In genomic region chr19:48321372-48321621, GRCh38 we compare ENCODE assay signal across 8 cellular contexts. TPM values are rescaled to one million over a fixed set of nuclear protein-coding genes. Genes with fewer than 3 reads are reported as not detected.
DNase-seq lines count a peak whose midpoint lies in the region; ATAC-seq and TF ChIP-seq lines count a peak whose summit lies in the region.

No MANE protein-coding gene starts in this region.

- H3K27ac Mint-ChIP-seq in activated CD4-positive, alpha-beta T cell treated with anti-CD3 and anti-CD28 coated beads for 36 hours, result peak overlapping the region; percentile 96

- DNase-seq in NCI-H2081 (lab: John Stamatoyannopoulos, UW), result peak; percentile 77 to 83
- DNase-seq in NCI-H2081 treated with DMSO at 0.1 percent for 48 hours (lab: John Stamatoyannopoulos, UW), result no peak
- DNase-seq in NCI-H510A treated with DMSO at 0.1 percent for 48 hours (lab: John Stamatoyannopoulos, UW), result peak; percentile 67
- peak; percentile 99 for DNase-seq in activated CD4-positive, alpha-beta T cell treated with anti-CD3 and anti-CD28 coated beads for 36 hours
- peak; percentile 97 for DNase-seq in choroid plexus epithelial cell (ENCODE audit: low read depth)
- peak; percentile 98 for DNase-seq in left kidney (ENCODE audit: low read depth, low spot score)
- DNase-seq in stimulated activated CD4-positive, alpha-beta T cell treated with anti-CD3 and anti-CD28 coated beads, Interleukin-2, amount 100 ng/mL, for 48 hours, result peak; percentile 89 to 95

- H3K4me1 Mint-ChIP-seq in activated CD4-positive, alpha-beta T cell treated with anti-CD3 and anti-CD28 coated beads for 36 hours, result peaks cover 51% of the 10 kb centered on the region

- CTCF ChIA-PET in activated CD4-positive, alpha-beta T cell treated with anti-CD3 and anti-CD28 coated beads for 36 hours (lab: Charles Lee), result interaction anchor here (0.5 to 5.8 kb wide), 10 partner anchors 9 to 676 kb away, joined by 3 to 55 read pairs (median 3); partner anchors contain the start of genes SYNGR4, TMEM143 and ZNF114

- ATAC-seq in HG03280 (IDR thresholded peaks at IDR 0.05; ENCODE audit: unreplicated experiment), result peak; percentile 55
- ATAC-seq in activated CD4-positive, alpha-beta T cell treated with anti-CD3 and anti-CD28 coated beads for 36 hours, result peak; percentile 75

- no peaks in the 10 kb centered on the region for H3K9me3 Mint-ChIP-seq in activated CD4-positive, alpha-beta T cell treated with anti-CD3 and anti-CD28 coated beads for 36 hours (ENCODE audit: low read depth)

- intact Hi-C loops in activated CD4-positive, alpha-beta T cell treated with anti-CD3 and anti-CD28 coated beads for 36 hours (cut with DNase I, micrococcal nuclease), result loop anchor here (1.0 to 10.0 kb wide), 19 partner anchors 12 to 1344 kb away; partner anchors contain the start of genes GRWD1 (in 2 of the 2), SYNGR4 (in 2 of the 2), BCL2L12 (in 1 of the 2) and BICRA (in 1 of the 2)

- no peak for TF ChIP-seq CTCF in choroid plexus epithelial cell (conservative IDR thresholded peaks at IDR 0.05; ENCODE audit: low read depth, low read length)

- H3K36me3 Mint-ChIP-seq in activated CD4-positive, alpha-beta T cell treated with anti-CD3 and anti-CD28 coated beads for 36 hours (ENCODE audit: low read depth), result peaks cover 6% of the 10 kb centered on the region

- H3K4me3 ChIP-seq in choroid plexus epithelial cell (ENCODE audit: low read depth, low read length), result peak overlapping the region; percentile 56

- POLR2A ChIA-PET in activated CD4-positive, alpha-beta T cell treated with anti-CD3 and anti-CD28 coated beads for 36 hours (lab: Charles Lee), result interaction anchor here (0.6 to 1.8 kb wide), 3 partner anchors 12 to 1133 kb away, joined by 3 to 23 read pairs (median 5); no protein-coding TSS in a partner anchor

- H3K27me3 Mint-ChIP-seq in activated CD4-positive, alpha-beta T cell treated with anti-CD3 and anti-CD28 coated beads for 36 hours, result no peaks in the 10 kb centered on the region

- H3K4me3 Mint-ChIP-seq in activated CD4-positive, alpha-beta T cell treated with anti-CD3 and anti-CD28 coated beads for 36 hours, result peak overlapping the region; percentile 82

RNA-seq across cellular contexts. Expression of gene EMP3, which starts 4.1 kb away (rescaled TPM):
- 100 to 1,000 TPM; 166 to 195 TPM for total RNA-seq in activated CD4-positive, alpha-beta T cell treated with anti-CD3 and anti-CD28 coated beads for 36 hours

RNA-seq across cellular contexts. Expression of gene TMEM143, which starts 42.4 kb away (rescaled TPM):
- 10 to 100 TPM; 18.9 to 21.5 TPM for total RNA-seq in activated CD4-positive, alpha-beta T cell treated with anti-CD3 and anti-CD28 coated beads for 36 hours

RNA-seq across cellular contexts. Expression of gene SYNGR4, which starts 42.9 kb away (rescaled TPM):
- under 1 TPM in 1 of 2 experiments, not detected in 1; 0.25 TPM for total RNA-seq in activated CD4-positive, alpha-beta T cell treated with anti-CD3 and anti-CD28 coated beads for 36 hours

RNA-seq across cellular contexts. Expression of gene ZNF114, which starts 51.4 kb away (rescaled TPM):
- total RNA-seq in activated CD4-positive, alpha-beta T cell treated with anti-CD3 and anti-CD28 coated beads for 36 hours, result under 1 TPM in 1 of 2 experiments, not detected in 1; 0.12 TPM
